In genomic region chr17:4507361-4508111, GRCh38 we compare ENCODE assay signal across 32 cellular contexts. TPM values are rescaled to one million over a fixed set of nuclear protein-coding genes. Genes with fewer than 3 reads are reported as not detected.
DNase-seq lines count a peak whose midpoint lies in the region; ATAC-seq, FAIRE-seq and TF ChIP-seq lines count a peak whose summit lies in the region.
"Had no signal": no experiment of that assay in that cellular context is flagged by ENCODE, and none has a peak within 500 bp of the region (broad histone marks: within the 10 kb centered on the region; RNA-seq: fewer than 3 reads in every experiment).

No MANE protein-coding gene starts in this region.

- H3K36me3 ChIP-seq in HepG2 (replicated peaks in 1 of 2; ENCODE audit: control insufficient read depth in 1 of 2, insufficient read depth in 2 of 2, low read length in 2 of 2) (no peaks in the 10 kb centered on the region), right lobe of liver (no peaks in the 10 kb centered on the region), parathyroid adenoma (ENCODE audit: control insufficient read depth, insufficient read depth, low read length) (no peaks in the 10 kb centered on the region)
- H3K36me3 ChIP-seq: prostate gland, uterus had no signal

- no peak overlapping the region for H2AFZ ChIP-seq in HepG2 (ENCODE audit: low read length)
- no peak overlapping the region for H2AFZ ChIP-seq in parathyroid adenoma

- H3K4me1 ChIP-seq in HepG2 (ENCODE audit: insufficient read depth, low read length) (no peaks in the 10 kb centered on the region), right lobe of liver (no peaks in the 10 kb centered on the region), parathyroid adenoma (peaks cover 5% of the 10 kb centered on the region)
- H3K4me1 ChIP-seq: prostate gland, uterus had no signal

- TF ChIP-seq EP300 in HepG2 (IDR thresholded peaks at IDR 0.05; ENCODE audit: low read depth in 2 of 2, low read length in 2 of 2) (no peak), HepG2 (CRISPR knock-in tag; IDR thresholded peaks at IDR 0.05; ENCODE audit: borderline replicate concordance) (no peak)

- CTCF ChIA-PET in HepG2 (lab: Yijun Ruan, JAX; ENCODE audit: low intra/inter-chr PET ratio, low total read pairs), result no interaction called here

- H3K9ac ChIP-seq in HepG2 (ENCODE audit: insufficient read depth, low read depth, low read length) (no peak overlapping the region), parathyroid adenoma (no peak overlapping the region)

- no peak for TF ChIP-seq CTCF in HepG2 (CRISPR knock-in tag; IDR thresholded peaks at IDR 0.05)
- TF ChIP-seq CTCF in right lobe of liver (IDR thresholded peaks at IDR 0.05), result no peak
- no peak for TF ChIP-seq CTCF in dorsolateral prefrontal cortex (IDR thresholded peaks at IDR 0.05 in 54 of 56, conservative IDR thresholded peaks at IDR 0.05 in 2 of 56; ENCODE audit: low read depth in 1 of 56, partially characterized antibody in 56 of 56)
- TF ChIP-seq CTCF in parathyroid adenoma (IDR thresholded peaks at IDR 0.05), result no peak

- H3K79me2 ChIP-seq in HepG2 (ENCODE audit: insufficient read depth, low read length), result no peaks in the 10 kb centered on the region
- no peaks in the 10 kb centered on the region for H3K79me2 ChIP-seq in parathyroid adenoma

- no peak for DNase-seq in HepG2 (ENCODE audit: low spot score)
- DNase-seq in right lobe of liver, result no peak
- no peak for DNase-seq in dorsolateral prefrontal cortex
- DNase-seq in ureter (ENCODE audit: low spot score), result no peak
- DNase-seq: activated CD4-positive, alpha-beta memory T cell treated with anti-CD3 and anti-CD28 coated beads, Interleukin-2, amount 10 ng/mL, durations not matched to agents 7 days and 5 days; activated CD4-positive, CD25-positive, alpha-beta regulatory T cell treated with anti-CD3 and anti-CD28 coated beads, Interleukin-2, amount 50 U/mL, for 72 hours; activated CD8-positive, alpha-beta memory T cell treated with anti-CD3 and anti-CD28 coated beads, Interleukin-2, amount 50 U/mL, for 4 hours; activated naive CD4-positive, alpha-beta T cell treated with anti-CD3 and anti-CD28 coated beads, Interleukin-2, amount 10 ng/mL, durations not matched to agents 7 days and 5 days; amniotic stem cell; DMS 273 treated with DMSO at 0.1 percent for 48 hours; effector CD8-positive, alpha-beta T cell; EL; glutamatergic neuron; H7; naive thymus-derived CD4-positive, alpha-beta T cell; NCI-H1417 treated with DMSO at 0.1 percent for 48 hours; NCI-H748 treated with DMSO at 0.1 percent for 48 hours; stimulated activated CD4-positive, alpha-beta T cell treated with anti-CD3 and anti-CD28 coated beads, Interleukin-4, amount 100 ng/mL, for 24 hours; uterus had no signal

- H3K9me3 ChIP-seq in HepG2 (ENCODE audit: low read length), result no peaks in the 10 kb centered on the region
- H3K9me3 ChIP-seq in right lobe of liver, result no peaks in the 10 kb centered on the region
- H3K9me3 ChIP-seq in parathyroid adenoma (ENCODE audit: control insufficient read depth, low read length), result no peaks in the 10 kb centered on the region
- H3K9me3 ChIP-seq: prostate gland, uterus had no signal

- no peak for TF ChIP-seq RAD21 in HepG2 (CRISPR knock-in tag; IDR thresholded peaks at IDR 0.05)

- WGBS in HepG2 (ENCODE audit: low lambda C conversion rate), result 29% methylated on average over 4 of the region's 8 CpGs
- WGBS in right lobe of liver (ENCODE audit: insufficient coverage, low coverage, low lambda C conversion rate, missing lambda C conversion rate), result 58% methylated on average over 6 of the region's 8 CpGs

- ATAC-seq in HepG2 (no peak), right lobe of liver (no peak), GM18858 (IDR thresholded peaks at IDR 0.05; ENCODE audit: unreplicated experiment) (no peak), HG03342 (IDR thresholded peaks at IDR 0.05; ENCODE audit: unreplicated experiment) (no peak)
- ATAC-seq: naive thymus-derived CD4-positive, alpha-beta T cell had no signal

- H3K4me3 ChIP-seq in HepG2 (replicated peaks in 1 of 3; ENCODE audit: insufficient read depth in 1 of 3, low read depth in 2 of 3, low read length in 3 of 3) (no peak overlapping the region), right lobe of liver (no peak overlapping the region), dorsolateral prefrontal cortex (no peak overlapping the region), parathyroid adenoma (ENCODE audit: low read depth, low read length) (no peak overlapping the region)
- H3K4me3 ChIP-seq: prostate gland, uterus had no signal

- H3K4me2 ChIP-seq in HepG2 (ENCODE audit: low read depth, low read length) (no peak overlapping the region), parathyroid adenoma (ENCODE audit: low read length) (no peak overlapping the region)

- H4K20me1 ChIP-seq in HepG2 (ENCODE audit: insufficient read depth, low read length), result 0 out of 2 replicates have a peak, but pooled peaks cover 6% of the 10 kb centered on the region

- TF ChIP-seq POLR2A in HepG2 (IDR thresholded peaks at IDR 0.05; ENCODE audit: insufficient read depth in 1 of 2, low read depth in 2 of 2, low read length in 2 of 2) (no peak), right lobe of liver (IDR thresholded peaks at IDR 0.05) (no peak)

- no peak for FAIRE-seq in HepG2 (lab: Jason Lieb, UNC)
- FAIRE-seq: bronchial epithelial cell, colon, GM18507, GM19239, islet of Langerhans, RCC 7860 had no signal

- POLR2A ChIA-PET in HepG2 (lab: Yijun Ruan, JAX), result no interaction called here

- intact Hi-C loops in HepG2 (cut with micrococcal nuclease; ENCODE audit: unreplicated experiment) (no loop called here), right lobe of liver (cut with DNase I) (loop anchor here in 1 of 2 donors (10.0 kb wide), 1 partner anchor 83 kb away; no protein-coding TSS in a partner anchor), dorsolateral prefrontal cortex (cut with DNase I) (no loop called here)

- in situ Hi-C loops in HepG2 (cut with HindIII; ENCODE audit: extremely low pct_ligation_motif_present, low pct_unique_long_range_greater_than_20kb), result no loop called here

- H3K27me3 ChIP-seq in HepG2 (ENCODE audit: control insufficient read depth in 1 of 2, insufficient read depth in 2 of 2, low read length in 2 of 2), result peaks cover 7 to 75% of the 10 kb centered on the region in 2 experiments
- H3K27me3 ChIP-seq in right lobe of liver, result no peaks in the 10 kb centered on the region
- H3K27me3 ChIP-seq in dorsolateral prefrontal cortex, result no peaks in the 10 kb centered on the region
- H3K27me3 ChIP-seq in parathyroid adenoma (ENCODE audit: control insufficient read depth, insufficient read depth, low read length), result no peaks in the 10 kb centered on the region
- H3K27me3 ChIP-seq: uterus had no signal

- H3K27ac ChIP-seq in HepG2 (ENCODE audit: extremely low read length, insufficient read depth, low read length) (no peak overlapping the region), right lobe of liver (no peak overlapping the region), dorsolateral prefrontal cortex (peak overlapping the region in 36 of 59 donors; percentile 1 to 88 (median 64)), parathyroid adenoma (peak overlapping the region; percentile 19)
- H3K27ac ChIP-seq: epithelial cell of prostate, prostate gland had no signal

- no TSS peak for BruUV-seq in HepG2 (replicated peaks; lab: Mats Ljungman, UMichigan)

RNA-seq across cellular contexts. Expression of gene SPNS2, which starts 8.9 kb away (rescaled TPM):
- not detected in 2 replicates for total RNA-seq in HepG2 (2016; rRNA removed; fragmentation: Illumina TruSeq; extraction: Trizol)
- not detected in 2 replicates for total RNA-seq in HepG2 (2016; cell fraction: cytosol; rRNA removed; fragmentation: Illumina TruSeq; extraction: Trizol; ENCODE audit: low read depth)
- total RNA-seq in HepG2 (2016; cell fraction: insoluble cytoplasmic fraction; rRNA removed; fragmentation: Illumina TruSeq; extraction: Trizol), result not detected in 2 replicates
- total RNA-seq in HepG2 (2016; cell fraction: membrane; rRNA removed; fragmentation: Illumina TruSeq; extraction: Trizol), result not detected in 2 replicates
- total RNA-seq in HepG2 (2016; cell fraction: nucleus; rRNA removed; fragmentation: Illumina TruSeq; extraction: Trizol), result not detected in 2 replicates
- polyA plus RNA-seq in HepG2 (2011; rRNA removed), result 0.01 and 0.03 TPM in 2 replicates
- 0.03 and 0.05 TPM in 2 replicates for polyA plus RNA-seq in HepG2 (2011; cell fraction: cytosol; rRNA removed)
- 0.14 TPM in 1 of 2 replicates, not detected in the other for polyA plus RNA-seq in HepG2 (2011; cell fraction: nucleus; rRNA removed)
- polyA plus RNA-seq in HepG2 (2012), result 0.16 and 0.34 TPM in 2 replicates
- polyA plus RNA-seq in HepG2 (2016; cell fraction: cytosol; fragmentation: Illumina TruSeq; extraction: Trizol; ENCODE audit: low read depth), result not detected in 2 replicates
- polyA plus RNA-seq in HepG2 (2016; cell fraction: insoluble cytoplasmic fraction; fragmentation: Illumina TruSeq; extraction: Trizol; ENCODE audit: low read depth), result not detected in 2 replicates
- not detected in 2 replicates for polyA plus RNA-seq in HepG2 (2016; cell fraction: membrane; fragmentation: Illumina TruSeq; extraction: Trizol; ENCODE audit: low read depth)
- not detected in 2 replicates for polyA plus RNA-seq in HepG2 (2016; cell fraction: nucleus; fragmentation: Illumina TruSeq; extraction: Trizol; ENCODE audit: insufficient read depth, low read depth)
- polyA minus RNA-seq in HepG2 (2011; rRNA and poly(A)+ RNA removed; ENCODE audit: low replicate concordance), result 0.16 TPM in 1 of 2 replicates, not detected in the other
- not detected in 2 replicates for polyA minus RNA-seq in HepG2 (2011; cell fraction: cytosol; rRNA and poly(A)+ RNA removed)
- polyA minus RNA-seq in HepG2 (2011; cell fraction: nucleus; rRNA and poly(A)+ RNA removed), result not detected in 2 replicates
- 10 to 100 TPM in 1 of 6 experiments, 1 to 10 TPM in 5; 3.0 to 12.4 (median 7.3) TPM for total RNA-seq in right lobe of liver
- 100 to 1,000 TPM in 4 of 120 experiments, 10 to 100 TPM in 116; 41.1 to 115 (median 69.7) TPM for total RNA-seq in dorsolateral prefrontal cortex
- 30.0 TPM for total RNA-seq in ureter
- polyA plus RNA-seq: AG04450; BJ; naive thymus-derived CD4-positive, alpha-beta T cell had no signal

RNA-seq across cellular contexts. Expression of gene MYBBP1A, which starts 47.6 kb away (rescaled TPM):
- total RNA-seq in HepG2 (2016; rRNA removed; fragmentation: Illumina TruSeq; extraction: Trizol), result 40.4 and 54.8 TPM in 2 replicates
- 58.9 and 65.5 TPM in 2 replicates for total RNA-seq in HepG2 (2016; cell fraction: cytosol; rRNA removed; fragmentation: Illumina TruSeq; extraction: Trizol; ENCODE audit: low read depth)
- total RNA-seq in HepG2 (2016; cell fraction: insoluble cytoplasmic fraction; rRNA removed; fragmentation: Illumina TruSeq; extraction: Trizol), result 35.1 and 61.8 TPM in 2 replicates
- 24.4 and 24.9 TPM in 2 replicates for total RNA-seq in HepG2 (2016; cell fraction: membrane; rRNA removed; fragmentation: Illumina TruSeq; extraction: Trizol)
- 52.0 and 62.6 TPM in 2 replicates for total RNA-seq in HepG2 (2016; cell fraction: nucleus; rRNA removed; fragmentation: Illumina TruSeq; extraction: Trizol)
- polyA plus RNA-seq in HepG2 (2011; rRNA removed), result 18.6 and 28.4 TPM in 2 replicates
- polyA plus RNA-seq in HepG2 (2011; cell fraction: cytosol; rRNA removed), result 9.7 and 12.5 TPM in 2 replicates
- polyA plus RNA-seq in HepG2 (2011; cell fraction: nucleus; rRNA removed), result 158 and 176 TPM in 2 replicates
- 28.0 and 41.5 TPM in 2 replicates for polyA plus RNA-seq in HepG2 (2012)
- polyA plus RNA-seq in HepG2 (2016; cell fraction: cytosol; fragmentation: Illumina TruSeq; extraction: Trizol; ENCODE audit: low read depth), result 7.8 and 7.9 TPM in 2 replicates
- polyA plus RNA-seq in HepG2 (2016; cell fraction: insoluble cytoplasmic fraction; fragmentation: Illumina TruSeq; extraction: Trizol; ENCODE audit: low read depth), result 28.2 and 32.7 TPM in 2 replicates
- polyA plus RNA-seq in HepG2 (2016; cell fraction: membrane; fragmentation: Illumina TruSeq; extraction: Trizol; ENCODE audit: low read depth), result 9.0 and 12.1 TPM in 2 replicates
- polyA plus RNA-seq in HepG2 (2016; cell fraction: nucleus; fragmentation: Illumina TruSeq; extraction: Trizol; ENCODE audit: insufficient read depth, low read depth), result 146 and 160 TPM in 2 replicates
- polyA minus RNA-seq in HepG2 (2011; rRNA and poly(A)+ RNA removed; ENCODE audit: low replicate concordance), result 50.2 and 100 TPM in 2 replicates
- 19.4 and 21.0 TPM in 2 replicates for polyA minus RNA-seq in HepG2 (2011; cell fraction: cytosol; rRNA and poly(A)+ RNA removed)
- polyA minus RNA-seq in HepG2 (2011; cell fraction: nucleus; rRNA and poly(A)+ RNA removed), result 53.3 and 54.8 TPM in 2 replicates
- 10 to 100 TPM; 16.3 to 32.0 (median 23.7) TPM for total RNA-seq in right lobe of liver
- total RNA-seq in dorsolateral prefrontal cortex, result 100 to 1,000 TPM in 2 of 120 experiments, 10 to 100 TPM in 118; 49.9 to 110 (median 68.5) TPM
- 110 TPM for total RNA-seq in ureter

RNA-seq across cellular contexts. Expression of gene GGT6, which starts 52.8 kb away (rescaled TPM):
- total RNA-seq in HepG2 (2016; rRNA removed; fragmentation: Illumina TruSeq; extraction: Trizol) (0.70 and 0.80 TPM in 2 replicates), right lobe of liver (under 1 TPM; 0.09 to 0.92 (median 0.27) TPM), dorsolateral prefrontal cortex (under 1 TPM in 1 of 120 experiments, not detected in 119; 0.29 TPM), ureter (83.6 TPM)
- total RNA-seq in HepG2 (2016; cell fraction: cytosol; rRNA removed; fragmentation: Illumina TruSeq; extraction: Trizol; ENCODE audit: low read depth), result 0.20 and 0.26 TPM in 2 replicates
- total RNA-seq in HepG2 (2016; cell fraction: insoluble cytoplasmic fraction; rRNA removed; fragmentation: Illumina TruSeq; extraction: Trizol), result 0.68 and 1.1 TPM in 2 replicates
- total RNA-seq in HepG2 (2016; cell fraction: membrane; rRNA removed; fragmentation: Illumina TruSeq; extraction: Trizol), result 0.59 and 0.62 TPM in 2 replicates
- total RNA-seq in HepG2 (2016; cell fraction: nucleus; rRNA removed; fragmentation: Illumina TruSeq; extraction: Trizol), result 0.28 and 0.37 TPM in 2 replicates
- polyA plus RNA-seq in HepG2 (2011; rRNA removed), result 0.14 and 0.16 TPM in 2 replicates
- 0.10 and 0.12 TPM in 2 replicates for polyA plus RNA-seq in HepG2 (2011; cell fraction: cytosol; rRNA removed)
- 0.09 and 0.43 TPM in 2 replicates for polyA plus RNA-seq in HepG2 (2011; cell fraction: nucleus; rRNA removed)
- 0.24 and 0.29 TPM in 2 replicates for polyA plus RNA-seq in HepG2 (2012)
- polyA plus RNA-seq in HepG2 (2016; cell fraction: cytosol; fragmentation: Illumina TruSeq; extraction: Trizol; ENCODE audit: low read depth), result 0.24 and 0.27 TPM in 2 replicates
- 0.71 and 1.2 TPM in 2 replicates for polyA plus RNA-seq in HepG2 (2016; cell fraction: insoluble cytoplasmic fraction; fragmentation: Illumina TruSeq; extraction: Trizol; ENCODE audit: low read depth)
- polyA plus RNA-seq in HepG2 (2016; cell fraction: membrane; fragmentation: Illumina TruSeq; extraction: Trizol; ENCODE audit: low read depth), result 0.50 and 0.52 TPM in 2 replicates
- polyA plus RNA-seq in HepG2 (2016; cell fraction: nucleus; fragmentation: Illumina TruSeq; extraction: Trizol; ENCODE audit: insufficient read depth, low read depth), result 1.1 and 1.5 TPM in 2 replicates
- 0.38 TPM in 1 of 2 replicates, not detected in the other for polyA minus RNA-seq in HepG2 (2011; rRNA and poly(A)+ RNA removed; ENCODE audit: low replicate concordance)
- polyA minus RNA-seq in HepG2 (2011; cell fraction: cytosol; rRNA and poly(A)+ RNA removed), result not detected in 2 replicates
- polyA minus RNA-seq in HepG2 (2011; cell fraction: nucleus; rRNA and poly(A)+ RNA removed), result 0.12 TPM in 1 of 2 replicates, not detected in the other
- total RNA-seq: activated CD4-positive, alpha-beta memory T cell treated with anti-CD3 and anti-CD28 coated beads, Interleukin-2, amount 10 ng/mL, durations not matched to agents 7 days and 5 days; H7; naive thymus-derived CD4-positive, alpha-beta T cell had no signal
- polyA plus RNA-seq: AG04450; BJ; naive thymus-derived CD4-positive, alpha-beta T cell had no signal

Comparison
In these comparisons a context has a peak if more than half of its experiments do, and no peak if none do; other contexts are left out.
1. H3K27ac ChIP-seq: peak in dorsolateral prefrontal cortex (36 of 59) and parathyroid adenoma (single experiment); none in HepG2 (single experiment) and right lobe of liver (0 of 3).
2. RNA of gene GGT6, which starts 52.8 kb away (total RNA-seq): 83.6 TPM in ureter (single experiment); 0.20 to 1.1 TPM in HepG2, 0.09 to 0.92 TPM in right lobe of liver and 0.29 TPM in dorsolateral prefrontal cortex; every median in the first group is over 10 times any median in the second.